15 cellular contexts compared by ENCODE assay signal in the genomic region with DNA sequence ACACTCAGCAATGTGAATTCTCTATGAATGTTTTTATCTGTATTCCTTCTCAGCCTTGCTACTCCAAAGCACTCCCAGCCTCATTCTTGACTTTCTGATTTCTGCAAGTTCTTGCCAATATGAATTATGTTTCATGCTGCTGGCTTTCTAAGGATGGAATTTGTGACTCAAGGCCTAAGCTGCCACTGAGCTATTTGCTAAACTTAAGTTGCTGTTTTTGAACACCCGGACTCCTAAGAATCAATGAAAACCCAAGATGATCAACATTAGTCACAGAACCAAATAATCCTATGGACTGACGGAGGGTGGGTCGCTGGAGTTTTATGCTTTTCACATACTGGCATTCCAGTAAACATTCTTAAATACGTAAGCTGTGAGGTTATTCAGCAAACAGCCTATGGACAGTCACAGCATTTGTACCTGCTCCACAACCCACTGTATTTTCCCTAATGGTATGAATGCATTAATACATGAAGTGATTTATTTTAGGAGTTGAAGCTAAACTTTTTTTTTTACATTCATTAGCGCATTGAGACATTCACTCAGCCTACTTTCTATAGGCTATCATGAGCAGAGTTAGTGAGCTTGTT. TPM values are rescaled to one million over a fixed set of nuclear protein-coding genes. Genes with fewer than 3 reads are reported as not detected.
DNase-seq lines count a peak whose midpoint lies in the region; ATAC-seq and TF ChIP-seq lines count a peak whose summit lies in the region.
"Had no signal": no experiment of that assay in that cellular context is flagged by ENCODE, and none has a peak within 500 bp of the region (broad histone marks: within the 10 kb centered on the region; RNA-seq: fewer than 3 reads in every experiment).

No MANE protein-coding gene starts in this region.

- peak overlapping the region; percentile 53 for H3K4me2 ChIP-seq in osteoblast (ENCODE audit: insufficient read depth, low read length)

- TF ChIP-seq POLR2A in esophagus muscularis mucosa (IDR thresholded peaks at IDR 0.05; ENCODE audit: low read depth) (no peak), uterus (IDR thresholded peaks at IDR 0.05) (no peak)

- CTCF ChIA-PET in AG04449 (lab: Yijun Ruan, JAX) = interaction anchor here (0.7 to 2.0 kb wide), 11 partner anchors 11 to 248 kb away, joined by 3 to 9 read pairs (median 4); no protein-coding TSS in a partner anchor
- CTCF ChIA-PET in Panc1 (lab: Charles Lee) = no interaction called here

- POLR2A ChIA-PET in AG04449 (lab: Yijun Ruan, JAX) = interaction anchor here (0.7 to 1.5 kb wide), 6 partner anchors 7 to 153 kb away, joined by 3 to 9 read pairs (median 4); no protein-coding TSS in a partner anchor
- POLR2A ChIA-PET in Panc1 (lab: Charles Lee) = interaction anchor here (1.4 kb wide), 1 partner anchor 10 kb away, joined by 3 read pairs; no protein-coding TSS in a partner anchor

- DNase-seq in AG04449 (ENCODE audit: low read depth, low spot score) = peak; percentile 96
- DNase-seq in Panc1 (ENCODE audit: low read depth, low spot score) = no peak
- DNase-seq in esophagus muscularis mucosa (ENCODE audit: extremely low spot score) = no peak
- peak; percentile 99 for DNase-seq in osteoblast (ENCODE audit: insufficient read length, low spot score, missing footprints)
- DNase-seq in superior temporal gyrus (ENCODE audit: extremely low spot score) = no peak
- DNase-seq in activated CD8-positive, alpha-beta memory T cell treated with anti-CD3 and anti-CD28 coated beads, Interleukin-2, amount 50 U/mL, for 4 hours = no peak
- DNase-seq in NCI-H146 (lab: John Stamatoyannopoulos, UW) = no peak
- DNase-seq in uterus = no peak
- DNase-seq: effector memory CD4-positive, alpha-beta T cell; left ventricle myocardium inferior; NCI-H1105; NCI-H345; small intestine; substantia nigra had no signal

- no peaks in the 10 kb centered on the region for H4K20me1 ChIP-seq in osteoblast (ENCODE audit: insufficient read depth, low read length)

- TF ChIP-seq CTCF in AG04449 (IDR thresholded peaks at IDR 0.05; ENCODE audit: insufficient read depth, low read length, missing control alignments) (no peak), Panc1 (IDR thresholded peaks at IDR 0.05) (no peak), esophagus muscularis mucosa (IDR thresholded peaks at IDR 0.05) (no peak), osteoblast (IDR thresholded peaks at IDR 0.05; ENCODE audit: extremely low read depth, low read depth, low read length) (no peak), uterus (IDR thresholded peaks at IDR 0.05) (no peak)

- no TSS peak for BruUV-seq in Panc1 (replicated peaks; lab: Mats Ljungman, UMichigan)

- H3K27ac ChIP-seq in Panc1 (ENCODE audit: low read length) = no peak overlapping the region
- H3K27ac ChIP-seq in esophagus muscularis mucosa (replicated peaks in 1 of 4) = peak overlapping the region; percentile 37 to 57 (median 52)
- H3K27ac ChIP-seq in osteoblast (ENCODE audit: low read depth, low read length) = peak overlapping the region; percentile 72
- peak overlapping the region in 1 of 2 donors; percentile 63 for H3K27ac ChIP-seq in uterus
- H3K27ac ChIP-seq: left ventricle myocardium inferior had no signal

- no peaks in the 10 kb centered on the region for H3K79me2 ChIP-seq in osteoblast (ENCODE audit: insufficient read depth, low read length)

- in situ Hi-C loops in Panc1 (cut with HindIII; ENCODE audit: low pct_unique_long_range_greater_than_20kb, low sequenced_read_pairs) = no loop called here

- H3K9me3 ChIP-seq in Panc1 (ENCODE audit: control insufficient read depth, insufficient read depth, low read depth, low read length) = no peaks in the 10 kb centered on the region
- no peaks in the 10 kb centered on the region for H3K9me3 ChIP-seq in esophagus muscularis mucosa
- H3K9me3 ChIP-seq in osteoblast (ENCODE audit: low read depth, low read length) = no peaks in the 10 kb centered on the region
- H3K9me3 ChIP-seq in uterus = no peaks in the 10 kb centered on the region
- H3K9me3 ChIP-seq: left ventricle myocardium inferior had no signal

- H3K27me3 ChIP-seq in Panc1 (ENCODE audit: control insufficient read depth, insufficient read depth, low read length) = no peaks in the 10 kb centered on the region
- no peaks in the 10 kb centered on the region for H3K27me3 ChIP-seq in esophagus muscularis mucosa
- H3K27me3 ChIP-seq in osteoblast (ENCODE audit: insufficient read depth, low read length) = no peaks in the 10 kb centered on the region
- H3K27me3 ChIP-seq in uterus = no peaks in the 10 kb centered on the region

- H3K4me1 ChIP-seq in Panc1 (ENCODE audit: control insufficient read depth, insufficient read depth, low read length) = no peaks in the 10 kb centered on the region
- peaks cover 0 to 11% (median 9%) of the 10 kb centered on the region in 4 donors for H3K4me1 ChIP-seq in esophagus muscularis mucosa
- H3K4me1 ChIP-seq in osteoblast (ENCODE audit: insufficient read depth, low read length) = peaks cover 19% of the 10 kb centered on the region
- H3K4me1 ChIP-seq in uterus = peaks cover 0 to 8% of the 10 kb centered on the region in 2 donors
- H3K4me1 ChIP-seq: left ventricle myocardium inferior had no signal

- H2AFZ ChIP-seq in osteoblast (ENCODE audit: low read length) = peak overlapping the region; percentile 4

- intact Hi-C loops in Panc1 (cut with micrococcal nuclease; ENCODE audit: unreplicated experiment) (no loop called here), esophagus muscularis mucosa (cut with DNase I) (no loop called here), uterus (cut with DNase I; ENCODE audit: low total_unique reads) (no loop called here)

- H3K4me3 ChIP-seq in AG04449 (ENCODE audit: low read depth, low read length) = no peak overlapping the region
- H3K4me3 ChIP-seq in Panc1 (ENCODE audit: low read depth in 2 of 2, low read length in 2 of 2) = no peak overlapping the region
- H3K4me3 ChIP-seq in esophagus muscularis mucosa = no peak overlapping the region
- peak overlapping the region; percentile 34 for H3K4me3 ChIP-seq in osteoblast (ENCODE audit: insufficient read depth, low read length)
- no peak overlapping the region for H3K4me3 ChIP-seq in uterus
- H3K4me3 ChIP-seq: left ventricle myocardium inferior had no signal

- TF ChIP-seq EP300 in esophagus muscularis mucosa (IDR thresholded peaks at IDR 0.05) = no peak

- H3K36me3 ChIP-seq in Panc1 (ENCODE audit: control insufficient read depth, insufficient read depth, low read length) (no peaks in the 10 kb centered on the region), esophagus muscularis mucosa (no peaks in the 10 kb centered on the region), osteoblast (ENCODE audit: insufficient read depth, low read length) (no peaks in the 10 kb centered on the region), uterus (no peaks in the 10 kb centered on the region)
- H3K36me3 ChIP-seq: left ventricle myocardium inferior had no signal

- ATAC-seq in Panc1 = 0 out of 2 replicates have a peak, but pooled peaks have one; percentile 35

- 58% methylated on average over 5 of the region's 5 CpGs for WGBS in esophagus muscularis mucosa

RNA-seq across cellular contexts. Expression of a gene that starts 8.2 kb away (rescaled TPM):
- total RNA-seq in Panc1 (2021; ENCODE audit: unreplicated experiment) (36.2 TPM), esophagus muscularis mucosa (100 to 1,000 TPM; 111 to 232 (median 165) TPM), osteoblast (144 and 161 TPM in 2 replicates), uterus (10 to 100 TPM; 15.6 to 42.4 (median 31.0) TPM)
- 29.3 TPM for polyA plus RNA-seq in Panc1 (2012; ENCODE audit: insufficient read length)
- total RNA-seq: OCI-LY7 had no signal

Comparison
In these comparisons a context has a peak if more than half of its experiments do, and no peak if none do; other contexts are left out.
1. DNase-seq: peak in AG04449 (single experiment) and osteoblast (single experiment); none in Panc1 (single experiment), esophagus muscularis mucosa (single experiment), superior temporal gyrus (single experiment), activated CD8-positive, alpha-beta memory T cell treated with anti-CD3 and anti-CD28 coated beads, Interleukin-2, amount 50 U/mL, for 4 hours (single experiment), NCI-H146 (single experiment) and uterus (0 of 2).